35 cellular contexts compared by ENCODE assay signal in the genomic region with DNA sequence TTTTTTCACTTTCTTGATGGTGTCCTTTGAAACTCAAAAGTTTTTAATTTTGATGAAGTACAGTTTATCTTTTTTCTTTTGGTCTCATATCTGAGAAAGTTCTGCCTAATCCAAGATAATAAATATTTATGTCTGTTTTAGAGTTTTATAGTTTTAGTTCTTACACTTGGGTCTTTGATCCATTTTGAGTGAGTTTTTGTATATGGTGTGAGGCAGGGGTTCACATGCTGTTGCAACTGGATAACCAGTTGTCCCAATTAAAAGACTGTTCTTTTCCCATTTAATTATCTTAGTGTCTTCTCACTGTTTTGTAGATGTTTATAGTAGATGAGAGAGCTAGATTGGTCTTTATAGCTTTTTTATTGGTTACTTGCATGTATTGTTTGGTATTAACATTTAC.
"Had no signal": no experiment of that assay in that cellular context is flagged by ENCODE, and none has a peak within 500 bp of the region (broad histone marks: within the 10 kb centered on the region; RNA-seq: fewer than 3 reads in every experiment).

No MANE protein-coding gene starts in this region.

- H3K27me3 Mint-ChIP-seq: activated B cell treated with CpG ODN at 0.5 μM for 24 hours; activated CD4-positive, alpha-beta memory T cell treated with anti-CD3 and anti-CD28 coated beads for 36 hours; activated naive CD8-positive, alpha-beta T cell treated with anti-CD3 and anti-CD28 coated beads for 36 hours; activated T-helper 17 cell treated with anti-CD3 and anti-CD28 coated beads, Interleukin-2, amount 50 U/mL, for 72 hours had no signal

- DNase-seq: activated B cell treated with CpG ODN at 0.5 μM for 24 hours; activated CD4-positive, alpha-beta memory T cell treated with anti-CD3 and anti-CD28 coated beads for 36 hours; activated CD4-positive, alpha-beta T cell treated with anti-CD3 and anti-CD28 coated beads for 4 hours; activated CD4-positive, alpha-beta T cell treated with anti-CD3 and anti-CD28 coated beads, Interleukin-2, amount 50 U/mL, for 1 hour; activated CD4-positive, CD25-positive, alpha-beta regulatory T cell treated with anti-CD3 and anti-CD28 coated beads, Interleukin-2, amount 50 U/mL, for 72 hours; activated effector memory CD4-positive, alpha-beta T cell treated with anti-CD3 and anti-CD28 coated beads, Interleukin-2, amount 50 U/mL, for 16 hours; activated naive CD4-positive, alpha-beta T cell; activated naive CD8-positive, alpha-beta T cell treated with anti-CD3 and anti-CD28 coated beads for 36 hours; activated T-cell treated with anti-CD3 and anti-CD28 coated beads, Interleukin-2, amount 50 U/mL, for 1 hour; activated T-cell treated with anti-CD3 and anti-CD28 coated beads, Interleukin-2, amount 50 U/mL, for 72 hours; amniotic stem cell; aorta; brain microvascular endothelial cell; central memory CD4-positive, alpha-beta T cell; Karpas-422; MM.1S; MV-4-11; NCI-H1092; NCI-H1436 treated with DMSO at 0.1 percent for 48 hours; NCI-H1694 treated with DMSO at 0.1 percent for 48 hours; NCI-H2029; NCI-H345; NCI-H524 treated with DMSO at 0.1 percent for 48 hours; PC-3; SIG-M5; SW 1271; T-helper 1 cell; T-helper 2 cell; T-helper 9 cell had no signal

- H3K9me3 Mint-ChIP-seq: activated T-cell treated with anti-CD3 and anti-CD28 coated beads, Interleukin-2, amount 50 U/mL, for 72 hours; activated T-helper 17 cell treated with anti-CD3 and anti-CD28 coated beads, Interleukin-2, amount 50 U/mL, for 72 hours had no signal

- H3K4me3 Mint-ChIP-seq: activated B cell treated with CpG ODN at 0.5 μM for 24 hours; activated CD4-positive, alpha-beta memory T cell treated with anti-CD3 and anti-CD28 coated beads for 36 hours; activated naive CD8-positive, alpha-beta T cell treated with anti-CD3 and anti-CD28 coated beads for 36 hours had no signal

- H3K27ac ChIP-seq: brain microvascular endothelial cell, RWPE1, VCaP had no signal

- H3K36me3 ChIP-seq: brain microvascular endothelial cell had no signal

- H3K27me3 ChIP-seq: brain microvascular endothelial cell had no signal

- H3K27ac Mint-ChIP-seq: activated CD4-positive, alpha-beta memory T cell treated with anti-CD3 and anti-CD28 coated beads for 36 hours; activated naive CD8-positive, alpha-beta T cell treated with anti-CD3 and anti-CD28 coated beads for 36 hours; activated T-cell treated with anti-CD3 and anti-CD28 coated beads, Interleukin-2, amount 50 U/mL, for 72 hours; activated T-helper 17 cell treated with anti-CD3 and anti-CD28 coated beads, Interleukin-2, amount 50 U/mL, for 72 hours had no signal

- FAIRE-seq: colon, RCC 7860 had no signal

- ATAC-seq: activated T-cell treated with anti-CD3 and anti-CD28 coated beads, Interleukin-2, amount 50 U/mL, for 72 hours; activated T-helper 17 cell treated with anti-CD3 and anti-CD28 coated beads, Interleukin-2, amount 50 U/mL, for 72 hours; PC-3; Right ventricle myocardium inferior had no signal
